Comparison of ENCODE assay signal across 24 cellular contexts in the genomic region with DNA sequence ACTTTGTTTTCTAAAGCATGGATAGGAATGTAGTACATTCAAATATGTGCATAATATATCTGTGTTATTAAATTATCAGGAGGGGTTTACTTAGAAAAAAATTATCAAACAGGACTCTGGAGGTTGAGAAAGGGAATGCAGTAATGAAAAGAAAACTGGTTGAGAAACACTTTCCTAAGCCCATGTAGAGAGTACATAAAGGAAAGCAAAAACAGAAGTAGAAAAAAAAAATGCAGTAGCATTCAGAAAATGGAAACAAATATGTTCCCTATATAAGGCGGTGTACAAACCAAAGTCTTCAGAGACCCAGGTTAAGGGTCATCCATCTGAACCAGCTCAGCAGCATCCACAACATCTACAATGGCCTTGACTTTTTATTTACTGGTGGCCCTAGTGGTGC. TPM values are rescaled to one million over a fixed set of nuclear protein-coding genes. Genes with fewer than 3 reads are reported as not detected.
A peak's percentile ranks its signal among the peaks of the same experiment; 100 is the strongest.
DNase-seq lines count a peak whose midpoint lies in the region; FAIRE-seq and TF ChIP-seq lines count a peak whose summit lies in the region.
"Had no signal": no experiment of that assay in that cellular context is flagged by ENCODE, and none has a peak within 500 bp of the region (broad histone marks: within the 10 kb centered on the region; RNA-seq: fewer than 3 reads in every experiment).

Gene IFNA8, plus strand, starts transcription at position 301 of the 400 bp plus-strand sequence. Its CDS starts 60 bp downstream, at position 361.

- H3K4me3 ChIP-seq in BLaER1 (no peak within 1 kb of the TSS), HEK293 (ENCODE audit: low read depth, low read length) (no peak within 1 kb of the TSS), endothelial cell of umbilical vein (replicated peaks in 1 of 3; ENCODE audit: insufficient read depth in 1 of 3, low read depth in 1 of 3, low read length in 3 of 3) (no peak within 1 kb of the TSS)
- no peak within 1 kb of the TSS for H3K4me3 ChIP-seq in BLaER1 treated with 17β-estradiol and CSF1 and Interleukin-3, amounts not matched to agents 10 nM and 100 nM

- no peak for TF ChIP-seq POLR2A in endothelial cell of umbilical vein (IDR thresholded peaks at IDR 0.05; ENCODE audit: low read depth, low read length)

- 0 out of 2 replicates have a peak within 1 kb of the TSS, but pooled peaks have one; percentile 10 for H3K27ac ChIP-seq in BLaER1
- H3K27ac ChIP-seq in BLaER1 treated with 17β-estradiol and CSF1 and Interleukin-3, amounts not matched to agents 10 nM and 100 nM = no peak within 1 kb of the TSS; a peak in 1 of 22 replicates
- H3K27ac ChIP-seq in HEK293 (ENCODE audit: extremely low read depth, low read depth, low read length) = no peak within 1 kb of the TSS
- H3K27ac ChIP-seq in endothelial cell of umbilical vein (ENCODE audit: insufficient read depth, low read depth, low read length) = no peak within 1 kb of the TSS
- H3K27ac ChIP-seq in substantia nigra (ENCODE audit: low read depth, low read length, poor library complexity, severe bottlenecking) = no peak within 1 kb of the TSS

- no peak for DNase-seq in endothelial cell of umbilical vein (ENCODE audit: low read depth, low spot score)
- no peak for DNase-seq in germinal center (ENCODE audit: low spot score)
- no peak for DNase-seq in activated T-cell treated with anti-CD3 and anti-CD28 coated beads, Interleukin-2, amount 50 U/mL, for 48 hours
- no peak for DNase-seq in substantia nigra (lab: John Stamatoyannopoulos, UW)
- DNase-seq: 8988T; ACHN; BE2C; C1 segment of cervical spinal cord; Caco-2; Calu3; CD4-positive, alpha-beta memory T cell; CD4-positive, CD25-positive, alpha-beta regulatory T cell; CD8-positive, alpha-beta memory T cell; DMS79 treated with DMSO at 0.1 percent for 48 hours; GF-D8 had no signal

- H2AFZ ChIP-seq in endothelial cell of umbilical vein (ENCODE audit: low read depth, low read length) = no peak within 1 kb of the TSS

- no peaks in the 10 kb centered on the region for H3K27me3 ChIP-seq in BLaER1
- H3K27me3 ChIP-seq in BLaER1 treated with 17β-estradiol and CSF1 and Interleukin-3, amounts not matched to agents 10 nM and 100 nM = peaks cover 0 to 86% (median 0%) of the 10 kb centered on the region in 11 experiments; a peak in 6 of 22 replicates
- peaks cover 30 to 76% of the 10 kb centered on the region in 2 experiments for H3K27me3 ChIP-seq in endothelial cell of umbilical vein (ENCODE audit: control insufficient read depth in 2 of 2, insufficient read depth in 2 of 2, low read length in 2 of 2)

- H3K4me1 ChIP-seq in BLaER1 (peaks cover 42% of the 10 kb centered on the region), HEK293 (ENCODE audit: control insufficient read depth, insufficient read depth, low read length) (no peaks in the 10 kb centered on the region), endothelial cell of umbilical vein (ENCODE audit: control insufficient read depth, extremely low read depth, insufficient read depth, low read length) (no peaks in the 10 kb centered on the region)
- peaks cover 21 to 47% (median 36%) of the 10 kb centered on the region in 10 experiments for H3K4me1 ChIP-seq in BLaER1 treated with 17β-estradiol and CSF1 and Interleukin-3, amounts not matched to agents 10 nM and 100 nM
- H3K4me1 ChIP-seq: BE2C, Caco-2 had no signal

- POLR2A ChIA-PET in HEK293 (lab: Yijun Ruan, JAX) = no interaction called here
- POLR2A ChIA-PET in endothelial cell of umbilical vein (lab: Charles Lee) = no interaction called here

- H3K36me3 ChIP-seq in BLaER1 (no peaks in the 10 kb centered on the region), HEK293 (ENCODE audit: control insufficient read depth in 2 of 2, insufficient read depth in 1 of 2, low read length in 2 of 2) (no peaks in the 10 kb centered on the region), endothelial cell of umbilical vein (ENCODE audit: control insufficient read depth in 2 of 2, extremely low read depth in 1 of 2, insufficient read depth in 2 of 2, low read length in 2 of 2) (no peaks in the 10 kb centered on the region)
- no peaks in the 10 kb centered on the region for H3K36me3 ChIP-seq in BLaER1 treated with 17β-estradiol and CSF1 and Interleukin-3, amounts not matched to agents 10 nM and 100 nM
- H3K36me3 ChIP-seq: BE2C had no signal

- H3K79me2 ChIP-seq in endothelial cell of umbilical vein (ENCODE audit: control insufficient read depth, insufficient read depth, low read length) = no peaks in the 10 kb centered on the region

- H3K9ac ChIP-seq in BLaER1 (no peak within 1 kb of the TSS), endothelial cell of umbilical vein (replicated peaks; ENCODE audit: extremely low read depth, insufficient read depth, low read length) (no peak within 1 kb of the TSS)
- H3K9ac ChIP-seq in BLaER1 treated with 17β-estradiol and CSF1 and Interleukin-3, amounts not matched to agents 10 nM and 100 nM = no peak within 1 kb of the TSS

- no peaks in the 10 kb centered on the region for H3K9me1 ChIP-seq in endothelial cell of umbilical vein (replicated peaks; ENCODE audit: control insufficient read depth, extremely low read depth, insufficient read depth, low read length)

- TF ChIP-seq CTCF in HEK293 (tag by site-specific recombination; IDR thresholded peaks at IDR 0.05) = no peak
- TF ChIP-seq CTCF in endothelial cell of umbilical vein (IDR thresholded peaks at IDR 0.05; ENCODE audit: extremely low read depth in 1 of 2, insufficient read depth in 1 of 2, low read depth in 1 of 2, low read length in 2 of 2) = no peak

- no peaks in the 10 kb centered on the region for H4K20me1 ChIP-seq in BLaER1
- H4K20me1 ChIP-seq in BLaER1 treated with 17β-estradiol and CSF1 and Interleukin-3, amounts not matched to agents 10 nM and 100 nM = peaks cover 0 to 18% (median 0%) of the 10 kb centered on the region in 11 experiments; a peak in 4 of 22 replicates
- H4K20me1 ChIP-seq in endothelial cell of umbilical vein (replicated peaks; ENCODE audit: control insufficient read depth, extremely low read depth, insufficient read depth, low read length) = no peaks in the 10 kb centered on the region

- dilution Hi-C loops in endothelial cell of umbilical vein (cut with MboI; ENCODE audit: extremely low pct_ligation_motif_present, low sequenced_read_pairs) = no loop called here

- no TSS peak for BruUV-seq in endothelial cell of umbilical vein (replicated peaks; lab: Mats Ljungman, UMichigan)

- FAIRE-seq in endothelial cell of umbilical vein (lab: Jason Lieb, UNC) = no peak
- FAIRE-seq: D721Med, GM12892, GM18507 had no signal

- H3K9me3 ChIP-seq in BLaER1 = no peaks in the 10 kb centered on the region
- no peaks in the 10 kb centered on the region for H3K9me3 ChIP-seq in BLaER1 treated with 17β-estradiol and CSF1 and Interleukin-3, amounts not matched to agents 10 nM and 100 nM (replicated peaks in 1 of 11)
- no peaks in the 10 kb centered on the region for H3K9me3 ChIP-seq in HEK293 (ENCODE audit: control insufficient read depth, insufficient read depth, low read depth, low read length)
- no peaks in the 10 kb centered on the region for H3K9me3 ChIP-seq in endothelial cell of umbilical vein (replicated peaks; ENCODE audit: control insufficient read depth, insufficient read depth, low read length)
- H3K9me3 ChIP-seq: BE2C, Caco-2 had no signal

- intact Hi-C loops in endothelial cell of umbilical vein (cut with micrococcal nuclease) = no loop called here

- CTCF ChIA-PET in HEK293 (lab: Yijun Ruan, JAX) (interaction anchor here (1.0 to 5.9 kb wide), 2 partner anchors 13 to 225 kb away, joined by 3 to 28 read pairs; no protein-coding TSS in a partner anchor), endothelial cell of umbilical vein (lab: Charles Lee) (interaction anchor here (1.3 to 3.5 kb wide), 3 partner anchors 13 to 83 kb away, joined by 3 to 16 read pairs (median 8); no protein-coding TSS in a partner anchor)

- H3K4me2 ChIP-seq in BLaER1 (peak within 1 kb of the TSS; percentile 29; the same call in 1 of the 2 replicates), endothelial cell of umbilical vein (ENCODE audit: insufficient read depth, low read length) (no peak within 1 kb of the TSS)
- peak within 1 kb of the TSS in 9 of 11 experiments; percentile 21 to 61 (median 45); a peak in 16 of 22 replicates for H3K4me2 ChIP-seq in BLaER1 treated with 17β-estradiol and CSF1 and Interleukin-3, amounts not matched to agents 10 nM and 100 nM

TF ChIP-seq in HEK293, 187 proteins besides CTCF, POLR2A, EP300 and RAD21:
- TF ChIP-seq IKZF3 (tag by site-specific recombination; IDR thresholded peaks at IDR 0.05) = no peak
- 0 out of 2 replicates have a peak, but pooled peaks have one; percentile 14 for TF ChIP-seq PRDM1 (tag by site-specific recombination; IDR thresholded peaks at IDR 0.05)
- no peak for TF ChIP-seq ZNF138 (tag by site-specific recombination; IDR thresholded peaks at IDR 0.05; ENCODE audit: borderline replicate concordance)
- no peak for TF ChIP-seq ZNF521 (tag by site-specific recombination; IDR thresholded peaks at IDR 0.05)
TF ChIP-seq in HEK293: peak in this region for 1.

TF ChIP-seq in endothelial cell of umbilical vein, 7 proteins besides CTCF, POLR2A, EP300 and RAD21:
- TF ChIP-seq, protein P1, sequence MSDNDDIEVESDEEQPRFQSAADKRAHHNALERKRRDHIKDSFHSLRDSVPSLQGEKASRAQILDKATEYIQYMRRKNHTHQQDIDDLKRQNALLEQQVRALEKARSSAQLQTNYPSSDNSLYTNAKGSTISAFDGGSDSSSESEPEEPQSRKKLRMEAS (IDR thresholded peaks at IDR 0.05; ENCODE audit: insufficient read depth, insufficient read length) = no peak
- TF ChIP-seq FOS (IDR thresholded peaks at IDR 0.05; ENCODE audit: borderline replicate concordance, insufficient read depth, low read length) (no peak), EZH2 (IDR thresholded peaks at IDR 0.05; ENCODE audit: borderline replicate concordance, low read depth, low read length, severe bottlenecking) (peak; percentile 31), JUN (IDR thresholded peaks at IDR 0.05; ENCODE audit: borderline replicate concordance, insufficient read depth, insufficient read length, low read depth) (no peak)

RNA-seq across cellular contexts. Expression of gene IFNA8, which starts in this region (rescaled TPM):
- total RNA-seq in endothelial cell of umbilical vein = not detected in 2 replicates
- not detected in 2 replicates for polyA plus RNA-seq in endothelial cell of umbilical vein
- polyA plus RNA-seq in endothelial cell of umbilical vein (2011; cell fraction: cytosol; rRNA removed) = not detected in 2 replicates
- not detected in 2 replicates for polyA plus RNA-seq in endothelial cell of umbilical vein (2011; cell fraction: nucleus; rRNA removed)
- polyA plus RNA-seq in endothelial cell of umbilical vein (2012) = not detected in 2 replicates
- not detected in 2 replicates for polyA minus RNA-seq in endothelial cell of umbilical vein
- not detected for polyA minus RNA-seq in endothelial cell of umbilical vein (2011; cell fraction: cytosol; rRNA and poly(A)+ RNA removed)
- not detected in 2 replicates for polyA minus RNA-seq in endothelial cell of umbilical vein (2011; cell fraction: nucleus; rRNA and poly(A)+ RNA removed)
- total RNA-seq: A673; Caco-2; Calu3; CD4-positive, alpha-beta memory T cell; CD4-positive, CD25-positive, alpha-beta regulatory T cell; CD8-positive, alpha-beta memory T cell had no signal
- polyA plus RNA-seq: AG04450; CD14-positive monocyte; CD4-positive, alpha-beta memory T cell; CD4-positive, CD25-positive, alpha-beta regulatory T cell; CD8-positive, alpha-beta memory T cell had no signal
